ENCODE assay signal across 13 cellular contexts in the genomic region with DNA sequence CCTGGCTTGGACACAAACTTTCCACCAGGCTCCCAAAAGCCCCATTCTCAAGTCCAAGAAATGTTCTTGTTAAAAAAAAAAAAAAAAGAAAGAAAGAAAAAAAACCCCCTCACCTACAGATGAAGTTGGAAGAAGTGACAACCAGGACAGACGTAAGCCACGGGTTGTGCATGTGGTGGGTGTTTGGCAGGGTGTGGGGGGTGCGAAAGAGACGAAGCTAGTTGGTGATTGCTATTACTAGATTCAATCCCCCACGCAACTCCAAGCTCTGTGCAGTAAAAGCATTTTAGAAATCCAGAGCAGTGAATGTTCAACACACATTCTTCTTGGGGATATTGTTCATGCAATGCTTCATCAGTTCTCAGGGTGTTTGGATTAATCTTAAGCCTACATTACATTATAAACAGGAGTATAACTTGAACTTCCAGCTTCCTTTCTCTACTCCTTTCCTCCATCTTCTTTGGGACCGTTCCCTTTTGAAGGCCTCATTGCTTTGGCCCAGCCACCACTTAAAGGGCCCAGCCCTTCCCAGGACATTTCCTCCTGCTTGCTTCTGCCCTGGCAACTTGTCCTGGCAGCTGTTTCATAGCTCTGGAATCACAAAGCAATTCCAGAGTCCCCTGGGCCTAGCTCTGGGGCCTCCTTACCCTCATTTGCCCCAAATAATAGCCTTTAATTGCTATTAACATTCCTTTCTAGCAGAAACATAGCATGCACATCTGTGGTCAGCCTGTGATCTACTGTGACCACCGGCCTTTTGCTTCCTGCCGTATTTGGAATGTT. TPM values are rescaled to one million over a fixed set of nuclear protein-coding genes. Genes with fewer than 3 reads are reported as not detected.
DNase-seq lines count a peak whose midpoint lies in the region; ATAC-seq and TF ChIP-seq lines count a peak whose summit lies in the region.
"Had no signal": no experiment of that assay in that cellular context is flagged by ENCODE, and none has a peak within 500 bp of the region (broad histone marks: within the 10 kb centered on the region; RNA-seq: fewer than 3 reads in every experiment).

No MANE protein-coding gene starts in this region.

- H3K9ac ChIP-seq in muscle layer of colon (ENCODE audit: low read length) = no peak overlapping the region

- TF ChIP-seq POLR2A in Peyer's patch (IDR thresholded peaks at IDR 0.05) (no peak), esophagus muscularis mucosa (IDR thresholded peaks at IDR 0.05; ENCODE audit: low read depth) (no peak)

- intact Hi-C loops in esophagus muscularis mucosa (cut with DNase I) = no loop called here
- intact Hi-C loops in tibial artery (cut with DNase I; ENCODE audit: low total_unique reads) = no loop called here

- H3K4me1 ChIP-seq in Peyer's patch = peaks cover 0 to 19% (median 0%) of the 10 kb centered on the region in 4 donors
- peaks cover 35 to 75% (median 72%) of the 10 kb centered on the region in 4 donors for H3K4me1 ChIP-seq in esophagus muscularis mucosa
- H3K4me1 ChIP-seq in muscle layer of colon (ENCODE audit: insufficient read depth, low read length) = peaks cover 45% of the 10 kb centered on the region
- peaks cover 0 to 32% (median 13%) of the 10 kb centered on the region in 4 donors for H3K4me1 ChIP-seq in tibial artery

- H3K4me1 Mint-ChIP-seq in activated T-cell treated with anti-CD3 and anti-CD28 coated beads, Interleukin-2, amount 50 U/mL, for 24 hours (ENCODE audit: low read depth) = no peaks in the 10 kb centered on the region

- H3K36me3 ChIP-seq in Peyer's patch (no peaks in the 10 kb centered on the region), esophagus muscularis mucosa (no peaks in the 10 kb centered on the region), muscle layer of colon (ENCODE audit: insufficient read depth, low read length) (no peaks in the 10 kb centered on the region), tibial artery (no peaks in the 10 kb centered on the region)

- H3K4me3 Mint-ChIP-seq in activated T-cell treated with anti-CD3 and anti-CD28 coated beads, Interleukin-2, amount 50 U/mL, for 24 hours = no peak overlapping the region
- H3K4me3 Mint-ChIP-seq: activated T-helper 1 cell treated with anti-CD3 and anti-CD28 coated beads, Interleukin-12 subunit alpha, Interleukin-12 subunit beta, Interleukin-2, Interleukin-4 antibody, amounts not matched to agents 30 ng/mL and 10 ng/mL and 1 ng/mL, durations not matched to agents 14 hours and 24 hours and 36 hours had no signal

- no peak for TF ChIP-seq CTCF in Peyer's patch (IDR thresholded peaks at IDR 0.05)
- TF ChIP-seq CTCF in esophagus muscularis mucosa (IDR thresholded peaks at IDR 0.05) = no peak
- TF ChIP-seq CTCF in tibial artery (IDR thresholded peaks at IDR 0.05) = no peak

- peak overlapping the region in 3 of 4 donors; percentile 10 to 43 (median 21) for H3K27ac ChIP-seq in Peyer's patch
- peak overlapping the region; percentile 54 to 69 (median 60) for H3K27ac ChIP-seq in esophagus muscularis mucosa (replicated peaks in 1 of 4)
- H3K27ac ChIP-seq in muscle layer of colon (ENCODE audit: low read depth, low read length) = peak overlapping the region; percentile 35
- H3K27ac ChIP-seq in tibial artery = peak overlapping the region; percentile 41 to 66

- H3K4me3 ChIP-seq in Peyer's patch = no peak overlapping the region
- no peak overlapping the region for H3K4me3 ChIP-seq in esophagus muscularis mucosa
- no peak overlapping the region for H3K4me3 ChIP-seq in muscle layer of colon (ENCODE audit: low read depth in 1 of 2, low read length in 2 of 2)
- no peak overlapping the region for H3K4me3 ChIP-seq in tibial artery

- no peak for ATAC-seq in GM18861 (IDR thresholded peaks at IDR 0.05; ENCODE audit: unreplicated experiment)
- no peak for ATAC-seq in GM21619 (IDR thresholded peaks at IDR 0.05; ENCODE audit: unreplicated experiment)
- no peak for ATAC-seq in GM21367 (IDR thresholded peaks at IDR 0.05; ENCODE audit: unreplicated experiment)

- no peaks in the 10 kb centered on the region for H3K36me3 Mint-ChIP-seq in activated T-cell treated with anti-CD3 and anti-CD28 coated beads, Interleukin-2, amount 50 U/mL, for 24 hours (ENCODE audit: low read depth)

- DNase-seq in Peyer's patch (no peak), esophagus muscularis mucosa (ENCODE audit: extremely low spot score) (peak; percentile 88), tibial artery (no peak)
- no peak for DNase-seq in activated T-cell treated with anti-CD3 and anti-CD28 coated beads, Interleukin-2, amount 50 U/mL, for 24 hours
- DNase-seq: DMS153; effector CD8-positive, alpha-beta T cell; NCI-H1436 treated with DMSO at 0.1 percent for 48 hours; small intestine had no signal

- H3K9me3 Mint-ChIP-seq in activated T-cell treated with anti-CD3 and anti-CD28 coated beads, Interleukin-2, amount 50 U/mL, for 24 hours = no peaks in the 10 kb centered on the region
- H3K9me3 Mint-ChIP-seq: activated T-helper 1 cell treated with anti-CD3 and anti-CD28 coated beads, Interleukin-12 subunit alpha, Interleukin-12 subunit beta, Interleukin-2, Interleukin-4 antibody, amounts not matched to agents 30 ng/mL and 10 ng/mL and 1 ng/mL, durations not matched to agents 14 hours and 24 hours and 36 hours had no signal

- no peaks in the 10 kb centered on the region for H3K9me3 ChIP-seq in Peyer's patch
- H3K9me3 ChIP-seq in esophagus muscularis mucosa = no peaks in the 10 kb centered on the region
- no peaks in the 10 kb centered on the region for H3K9me3 ChIP-seq in muscle layer of colon (ENCODE audit: low read length)
- no peaks in the 10 kb centered on the region for H3K9me3 ChIP-seq in tibial artery

- 45% methylated on average over 8 of the region's 8 CpGs for WGBS in esophagus muscularis mucosa

- H3K27me3 Mint-ChIP-seq in activated T-cell treated with anti-CD3 and anti-CD28 coated beads, Interleukin-2, amount 50 U/mL, for 24 hours = peaks cover 29% of the 10 kb centered on the region

- TF ChIP-seq EP300 in esophagus muscularis mucosa (IDR thresholded peaks at IDR 0.05) = no peak

- no peak overlapping the region for H3K27ac Mint-ChIP-seq in activated T-cell treated with anti-CD3 and anti-CD28 coated beads, Interleukin-2, amount 50 U/mL, for 24 hours
- H3K27ac Mint-ChIP-seq: activated T-helper 1 cell treated with anti-CD3 and anti-CD28 coated beads, Interleukin-12 subunit alpha, Interleukin-12 subunit beta, Interleukin-2, Interleukin-4 antibody, amounts not matched to agents 30 ng/mL and 10 ng/mL and 1 ng/mL, durations not matched to agents 14 hours and 24 hours and 36 hours had no signal

- no peaks in the 10 kb centered on the region for H3K27me3 ChIP-seq in Peyer's patch
- H3K27me3 ChIP-seq in esophagus muscularis mucosa = no peaks in the 10 kb centered on the region
- H3K27me3 ChIP-seq in muscle layer of colon (ENCODE audit: control insufficient read depth in 1 of 2, insufficient read depth in 2 of 2, low read length in 2 of 2) = no peaks in the 10 kb centered on the region
- H3K27me3 ChIP-seq in tibial artery = no peaks in the 10 kb centered on the region

RNA-seq across cellular contexts. Expression of a gene that starts 41.7 kb away (rescaled TPM):
- total RNA-seq in Peyer's patch (10 to 100 TPM; 50.3 to 71.1 (median 65.9) TPM), esophagus muscularis mucosa (100 to 1,000 TPM; 104 to 274 (median 201) TPM)
